8 cellular contexts compared by ENCODE assay signal in genomic region chr5:65721775-65722574, GRCh38. TPM values are rescaled to one million over a fixed set of nuclear protein-coding genes. Genes with fewer than 3 reads are reported as not detected.
DNase-seq lines count a peak whose midpoint lies in the region; ATAC-seq, FAIRE-seq and TF ChIP-seq lines count a peak whose summit lies in the region.

NLN (plus strand) TSS chr5:65722205; CDS start chr5:65722374, 169 bp downstream.
A gene with protein sequence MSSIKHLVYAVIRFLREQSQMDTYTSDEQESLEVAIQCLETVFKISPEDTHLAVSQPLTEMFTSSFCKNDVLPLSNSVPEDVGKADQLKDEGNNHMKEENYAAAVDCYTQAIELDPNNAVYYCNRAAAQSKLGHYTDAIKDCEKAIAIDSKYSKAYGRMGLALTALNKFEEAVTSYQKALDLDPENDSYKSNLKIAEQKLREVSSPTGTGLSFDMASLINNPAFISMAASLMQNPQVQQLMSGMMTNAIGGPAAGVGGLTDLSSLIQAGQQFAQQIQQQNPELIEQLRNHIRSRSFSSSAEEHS (minus strand): TSS chr5:65722109. CDS start chr5:65720807, 1,302 bp downstream.

- peak within 1 kb of the TSS; percentile 74 to 91 (median 86) for H3K27ac Mint-ChIP-seq in naive thymus-derived CD4-positive, alpha-beta T cell
- H3K27ac Mint-ChIP-seq in stimulated activated naive B cell treated with anti-CD40 and anti-IgM and Interleukin-4, amounts not matched to agents 10 μg/mL and 1 μg/mL and 100 μg/mL, for 72 hours, result peak within 1 kb of the TSS; percentile 95

- TF ChIP-seq CTCF in D721Med (IDR thresholded peaks at IDR 0.05; ENCODE audit: insufficient read depth, missing control alignments), result no peak

- H3K36me3 ChIP-seq in naive thymus-derived CD4-positive, alpha-beta T cell (ENCODE audit: control insufficient read depth in 2 of 3, insufficient read depth in 3 of 3, low read length in 3 of 3), result peaks cover 0 to 16% (median under 1%) of the 10 kb centered on the region in 3 experiments

- POLR2A ChIA-PET in naive thymus-derived CD4-positive, alpha-beta T cell (lab: Charles Lee), result interaction anchor here (0.6 to 4.2 kb wide), 15 partner anchors 9 to 422 kb away, joined by 3 to 40 read pairs (median 6); partner anchors contain the start of genes CENPK, ERBIN, PPWD1 and SHLD3

- no peaks in the 10 kb centered on the region for H3K27me3 Mint-ChIP-seq in naive thymus-derived CD4-positive, alpha-beta T cell
- H3K27me3 Mint-ChIP-seq in stimulated activated naive B cell treated with anti-CD40 and anti-IgM and Interleukin-4, amounts not matched to agents 10 μg/mL and 1 μg/mL and 100 μg/mL, for 72 hours, result no peaks in the 10 kb centered on the region

- peaks cover 0 to 8% (median 0%) of the 10 kb centered on the region in 5 donors for H3K36me3 Mint-ChIP-seq in naive thymus-derived CD4-positive, alpha-beta T cell
- H3K36me3 Mint-ChIP-seq in stimulated activated naive B cell treated with anti-CD40 and anti-IgM and Interleukin-4, amounts not matched to agents 10 μg/mL and 1 μg/mL and 100 μg/mL, for 72 hours, result peaks cover 7 to 11% of the 10 kb centered on the region in 2 donors

- H3K4me1 Mint-ChIP-seq in naive thymus-derived CD4-positive, alpha-beta T cell, result peaks cover 9 to 36% (median 15%) of the 10 kb centered on the region in 7 donors
- H3K4me1 Mint-ChIP-seq in stimulated activated naive B cell treated with anti-CD40 and anti-IgM and Interleukin-4, amounts not matched to agents 10 μg/mL and 1 μg/mL and 100 μg/mL, for 72 hours, result peaks cover 8 to 18% of the 10 kb centered on the region in 2 donors

- peaks cover 21 to 33% of the 10 kb centered on the region in 2 donors for H3K4me1 ChIP-seq in naive thymus-derived CD4-positive, alpha-beta T cell (ENCODE audit: control insufficient read depth in 2 of 2, insufficient read depth in 2 of 2, low read length in 2 of 2)

- no peak for FAIRE-seq in D721Med (lab: Jason Lieb, UNC)

- ATAC-seq in GM21367 (IDR thresholded peaks at IDR 0.05; ENCODE audit: unreplicated experiment), result peak; percentile 78
- peak; percentile 97 for ATAC-seq in naive thymus-derived CD4-positive, alpha-beta T cell
- peak; percentile 92 to 93 for ATAC-seq in stimulated activated naive B cell treated with anti-CD40 and anti-IgM and Interleukin-4, amounts not matched to agents 10 μg/mL and 1 μg/mL and 100 μg/mL, for 72 hours (replicated peaks)

- no peaks in the 10 kb centered on the region for H3K27me3 ChIP-seq in naive thymus-derived CD4-positive, alpha-beta T cell (ENCODE audit: control insufficient read depth in 2 of 2, insufficient read depth in 2 of 2, low read length in 2 of 2)

- intact Hi-C loops in naive thymus-derived CD4-positive, alpha-beta T cell (cut with micrococcal nuclease), result loop anchor here (1.0 to 10.0 kb wide), 16 partner anchors 39 to 1483 kb away; partner anchors contain the start of genes ADAMTS6 (in 2 of the 2), CENPK (in 2 of the 2), PPWD1 (in 2 of the 2) and SREK1 (in 2 of the 2)

- no peaks in the 10 kb centered on the region for H3K9me3 ChIP-seq in naive thymus-derived CD4-positive, alpha-beta T cell (ENCODE audit: control insufficient read depth in 2 of 3, low read length in 3 of 3)

- peak within 1 kb of the TSS in 6 of 10 donors; percentile 85 to 97 (median 92) for H3K4me3 Mint-ChIP-seq in naive thymus-derived CD4-positive, alpha-beta T cell
- H3K4me3 Mint-ChIP-seq in stimulated activated naive B cell treated with anti-CD40 and anti-IgM and Interleukin-4, amounts not matched to agents 10 μg/mL and 1 μg/mL and 100 μg/mL, for 72 hours, result peak within 1 kb of the TSS; percentile 83 to 92

- CTCF ChIA-PET in naive thymus-derived CD4-positive, alpha-beta T cell (lab: Charles Lee), result interaction anchor here (0.9 kb wide), 1 partner anchor 355 kb away, joined by 3 read pairs; no protein-coding TSS in a partner anchor

- peak within 1 kb of the TSS; percentile 97 for H3K27ac ChIP-seq in naive thymus-derived CD4-positive, alpha-beta T cell (ENCODE audit: low read depth, low read length)

- DNase-seq in D721Med (ENCODE audit: insufficient read length, low spot score), result peak; percentile 63
- peak in 70 of 76 experiments; percentile 3 to 84 (median 68) for DNase-seq in HUDEP-2 (lab: John Stamatoyannopoulos, UW; ENCODE audit: unreplicated experiment in 76 of 76)
- peak; percentile 81 for DNase-seq in activated T-helper 1 cell treated with Interleukin-2 at 50 U/mL for 16 hours (ENCODE audit: low read depth)
- DNase-seq in fibroblast of gingiva (ENCODE audit: low read depth), result peak; percentile 76
- peak; percentile 65 to 93 (median 83) for DNase-seq in naive thymus-derived CD4-positive, alpha-beta T cell
- DNase-seq in stimulated activated naive B cell treated with anti-CD40 and anti-IgM and Interleukin-4, amounts not matched to agents 10 μg/mL and 1 μg/mL and 100 μg/mL, for 72 hours, result peak; percentile 80

- H3K9me3 Mint-ChIP-seq in naive thymus-derived CD4-positive, alpha-beta T cell, result no peaks in the 10 kb centered on the region
- no peaks in the 10 kb centered on the region for H3K9me3 Mint-ChIP-seq in stimulated activated naive B cell treated with anti-CD40 and anti-IgM and Interleukin-4, amounts not matched to agents 10 μg/mL and 1 μg/mL and 100 μg/mL, for 72 hours

- H3K4me3 ChIP-seq in naive thymus-derived CD4-positive, alpha-beta T cell (ENCODE audit: low read length), result peak within 1 kb of the TSS; percentile 75

TF ChIP-seq in PFSK-1, 5 proteins besides CTCF, POLR2A, EP300 and RAD21:
- TF ChIP-seq FOXP2 (optimal IDR thresholded peaks at IDR 0.05; ENCODE audit: borderline replicate concordance, extremely low read depth, extremely low read length, insufficient read depth), result no peak
- peak; percentile 55; the same call in 1 of the 2 replicates for TF ChIP-seq SIN3A (IDR thresholded peaks at IDR 0.05; ENCODE audit: borderline replicate concordance, insufficient read depth, low read length)
- TF ChIP-seq, protein P1, sequence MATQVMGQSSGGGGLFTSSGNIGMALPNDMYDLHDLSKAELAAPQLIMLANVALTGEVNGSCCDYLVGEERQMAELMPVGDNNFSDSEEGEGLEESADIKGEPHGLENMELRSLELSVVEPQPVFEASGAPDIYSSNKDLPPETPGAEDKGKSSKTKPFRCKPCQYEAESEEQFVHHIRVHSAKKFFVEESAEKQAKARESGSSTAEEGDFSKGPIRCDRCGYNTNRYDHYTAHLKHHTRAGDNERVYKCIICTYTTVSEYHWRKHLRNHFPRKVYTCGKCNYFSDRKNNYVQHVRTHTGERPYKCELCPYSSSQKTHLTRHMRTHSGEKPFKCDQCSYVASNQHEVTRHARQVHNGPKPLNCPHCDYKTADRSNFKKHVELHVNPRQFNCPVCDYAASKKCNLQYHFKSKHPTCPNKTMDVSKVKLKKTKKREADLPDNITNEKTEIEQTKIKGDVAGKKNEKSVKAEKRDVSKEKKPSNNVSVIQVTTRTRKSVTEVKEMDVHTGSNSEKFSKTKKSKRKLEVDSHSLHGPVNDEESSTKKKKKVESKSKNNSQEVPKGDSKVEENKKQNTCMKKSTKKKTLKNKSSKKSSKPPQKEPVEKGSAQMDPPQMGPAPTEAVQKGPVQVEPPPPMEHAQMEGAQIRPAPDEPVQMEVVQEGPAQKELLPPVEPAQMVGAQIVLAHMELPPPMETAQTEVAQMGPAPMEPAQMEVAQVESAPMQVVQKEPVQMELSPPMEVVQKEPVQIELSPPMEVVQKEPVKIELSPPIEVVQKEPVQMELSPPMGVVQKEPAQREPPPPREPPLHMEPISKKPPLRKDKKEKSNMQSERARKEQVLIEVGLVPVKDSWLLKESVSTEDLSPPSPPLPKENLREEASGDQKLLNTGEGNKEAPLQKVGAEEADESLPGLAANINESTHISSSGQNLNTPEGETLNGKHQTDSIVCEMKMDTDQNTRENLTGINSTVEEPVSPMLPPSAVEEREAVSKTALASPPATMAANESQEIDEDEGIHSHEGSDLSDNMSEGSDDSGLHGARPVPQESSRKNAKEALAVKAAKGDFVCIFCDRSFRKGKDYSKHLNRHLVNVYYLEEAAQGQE (IDR thresholded peaks at IDR 0.05; ENCODE audit: insufficient read depth in 1 of 2, low read depth in 2 of 2, low read length in 2 of 2), result no peak; a peak in 1 of 4 replicates
- peak; percentile 72 for TF ChIP-seq POLR2AphosphoS5 (IDR thresholded peaks at IDR 0.05; ENCODE audit: low read depth, low read length)
- TF ChIP-seq TAF1 (IDR thresholded peaks at IDR 0.05; ENCODE audit: borderline replicate concordance, insufficient read depth, low read length), result peak; percentile 18; the same call in 1 of the 2 replicates
TF ChIP-seq in PFSK-1: peak in this region for 3.

RNA-seq across cellular contexts. Expression of gene NLN, which starts in this region (rescaled TPM):
- 22.2 TPM for polyA plus RNA-seq in PFSK-1 (2012; ENCODE audit: insufficient read length, low read depth)
- total RNA-seq in naive thymus-derived CD4-positive, alpha-beta T cell, result 10 to 100 TPM in 1 of 5 experiments, 1 to 10 TPM in 4; 3.5 to 11.9 (median 4.1) TPM
- 1 to 10 TPM; 2.5 to 3.4 TPM for polyA plus RNA-seq in naive thymus-derived CD4-positive, alpha-beta T cell

RNA-seq across cellular contexts. Expression of the second gene that starts in this region (rescaled TPM):
- polyA plus RNA-seq in PFSK-1 (2012; ENCODE audit: insufficient read length, low read depth), result 13.7 TPM
- total RNA-seq in naive thymus-derived CD4-positive, alpha-beta T cell, result 10 to 100 TPM; 12.8 to 59.5 (median 50.8) TPM
- 10 to 100 TPM; 18.4 to 18.8 TPM for polyA plus RNA-seq in naive thymus-derived CD4-positive, alpha-beta T cell

Comparison
In these comparisons a context has a peak if more than half of its experiments do, and no peak if none do; other contexts are left out.
1. Peak in every context shown above with its lines: DNase-seq, ATAC-seq, H3K4me3 ChIP-seq and H3K27ac ChIP-seq.